Comparison of ENCODE assay signal across 13 cellular contexts in genomic region chr5:132417461-132417860, GRCh38. TPM values are rescaled to one million over a fixed set of nuclear protein-coding genes. Genes with fewer than 3 reads are reported as not detected.
DNase-seq lines count a peak whose midpoint lies in the region; ATAC-seq lines count a peak whose summit lies in the region.
"Had no signal": no experiment of that assay in that cellular context is flagged by ENCODE, and none has a peak within 500 bp of the region (broad histone marks: within the 10 kb centered on the region; RNA-seq: fewer than 3 reads in every experiment).

No MANE protein-coding gene starts in this region.

- peaks cover 0 to 15% of the 10 kb centered on the region in 2 experiments for H3K36me3 ChIP-seq in mesenchymal stem cell (ENCODE audit: control insufficient read depth in 1 of 2, insufficient read depth in 2 of 2, low read depth in 1 of 2, low read length in 2 of 2)

- no peak overlapping the region for H3K27ac ChIP-seq in mesenchymal stem cell (ENCODE audit: low read length, poor library complexity, severe bottlenecking)
- H3K27ac ChIP-seq in temporal lobe (ENCODE audit: low read depth, low read length) = peak overlapping the region; percentile 7

- POLR2A ChIA-PET in activated CD8-positive, alpha-beta T cell treated with anti-CD3 and anti-CD28 coated beads, Interleukin-2, amount 10 ng/mL, durations not matched to agents 7 days and 5 days (lab: Charles Lee) = interaction anchor here (0.9 to 6.2 kb wide), 9 partner anchors 8 to 80 kb away, joined by 3 to 93 read pairs (median 5); partner anchors contain the start of gene IRF1

- H2BK12ac ChIP-seq in mesenchymal stem cell (ENCODE audit: low read length in 2 of 2) = no peak overlapping the region

- no peak for ATAC-seq in activated CD8-positive, alpha-beta memory T cell treated with anti-CD3 and anti-CD28 coated beads, Interleukin-2, amount 10 ng/mL, durations not matched to agents 7 days and 5 days
- ATAC-seq in activated CD8-positive, alpha-beta T cell treated with anti-CD3 and anti-CD28 coated beads, Interleukin-2, amount 10 ng/mL, durations not matched to agents 7 days and 5 days = no peak
- ATAC-seq in HG03025 (IDR thresholded peaks at IDR 0.05; ENCODE audit: low FRiP score, unreplicated experiment) = no peak
- no peak for ATAC-seq in HG03520 (IDR thresholded peaks at IDR 0.05; ENCODE audit: unreplicated experiment)
- ATAC-seq: activated T-cell treated with anti-CD3 and anti-CD28 coated beads, Interleukin-2, amount 50 U/mL, for 72 hours; stimulated activated naive CD8-positive, alpha-beta T cell treated with anti-CD3 and anti-CD28 coated beads, Interleukin-15, amount 100 ng/mL, for 72 hours had no signal

- H3K4me2 ChIP-seq in mesenchymal stem cell (ENCODE audit: low read length, poor library complexity, severe bottlenecking) = no peak overlapping the region

- peak overlapping the region; percentile 25 for H3K27ac Mint-ChIP-seq in activated CD8-positive, alpha-beta memory T cell treated with anti-CD3 and anti-CD28 coated beads, Interleukin-2, amount 10 ng/mL, durations not matched to agents 7 days and 5 days
- peak overlapping the region; percentile 39 for H3K27ac Mint-ChIP-seq in activated CD8-positive, alpha-beta T cell treated with anti-CD3 and anti-CD28 coated beads, Interleukin-2, amount 10 ng/mL, durations not matched to agents 7 days and 5 days
- H3K27ac Mint-ChIP-seq: activated T-cell treated with anti-CD3 and anti-CD28 coated beads, Interleukin-2, amount 50 U/mL, for 72 hours had no signal

- no peak overlapping the region for H2BK120ac ChIP-seq in mesenchymal stem cell (ENCODE audit: low read depth, low read length)

- H3K4me3 ChIP-seq in mesenchymal stem cell (ENCODE audit: insufficient read depth in 1 of 2, low read depth in 1 of 2, low read length in 2 of 2) = no peak overlapping the region

- H3K9ac ChIP-seq in mesenchymal stem cell (ENCODE audit: low read length) = peak overlapping the region; percentile 52

- no peak overlapping the region for H4K91ac ChIP-seq in mesenchymal stem cell (ENCODE audit: low read length)

- H3K79me1 ChIP-seq in mesenchymal stem cell (replicated peaks; ENCODE audit: low read length, poor library complexity, severe bottlenecking) = peaks cover 3% of the 10 kb centered on the region

- H4K8ac ChIP-seq in mesenchymal stem cell (ENCODE audit: low read length) = no peak overlapping the region

- CTCF ChIA-PET in activated CD8-positive, alpha-beta memory T cell treated with anti-CD3 and anti-CD28 coated beads, Interleukin-2, amount 10 ng/mL, durations not matched to agents 7 days and 5 days (lab: Charles Lee) = interaction anchor here (0.7 to 3.1 kb wide), 11 partner anchors 9 to 83 kb away, joined by 3 to 16 read pairs (median 6); partner anchors contain the start of gene IRF1
- CTCF ChIA-PET in activated CD8-positive, alpha-beta T cell treated with anti-CD3 and anti-CD28 coated beads, Interleukin-2, amount 10 ng/mL, durations not matched to agents 7 days and 5 days (lab: Charles Lee) = interaction anchor here (1.0 to 2.8 kb wide), 9 partner anchors 11 to 83 kb away, joined by 3 to 15 read pairs (median 5); no protein-coding TSS in a partner anchor

- H3K27me3 Mint-ChIP-seq in activated CD8-positive, alpha-beta memory T cell treated with anti-CD3 and anti-CD28 coated beads, Interleukin-2, amount 10 ng/mL, durations not matched to agents 7 days and 5 days = no peaks in the 10 kb centered on the region
- no peaks in the 10 kb centered on the region for H3K27me3 Mint-ChIP-seq in activated CD8-positive, alpha-beta T cell treated with anti-CD3 and anti-CD28 coated beads, Interleukin-2, amount 10 ng/mL, durations not matched to agents 7 days and 5 days (ENCODE audit: low read depth)
- H3K27me3 Mint-ChIP-seq: stimulated activated naive CD8-positive, alpha-beta T cell treated with anti-CD3 and anti-CD28 coated beads, Interleukin-15, amount 100 ng/mL, for 72 hours had no signal

- H3K23ac ChIP-seq in mesenchymal stem cell (ENCODE audit: low read length in 2 of 2) = no peak overlapping the region

- no peak overlapping the region for H3K14ac ChIP-seq in mesenchymal stem cell (ENCODE audit: low read length in 2 of 2)

- H3K9me3 ChIP-seq in mesenchymal stem cell (ENCODE audit: control insufficient read depth, low read length) = no peaks in the 10 kb centered on the region

- no peaks in the 10 kb centered on the region for H3K9me3 Mint-ChIP-seq in activated CD8-positive, alpha-beta memory T cell treated with anti-CD3 and anti-CD28 coated beads, Interleukin-2, amount 10 ng/mL, durations not matched to agents 7 days and 5 days (ENCODE audit: low read depth)
- no peaks in the 10 kb centered on the region for H3K9me3 Mint-ChIP-seq in activated CD8-positive, alpha-beta T cell treated with anti-CD3 and anti-CD28 coated beads, Interleukin-2, amount 10 ng/mL, durations not matched to agents 7 days and 5 days (ENCODE audit: insufficient read depth)
- H3K9me3 Mint-ChIP-seq: activated T-cell treated with anti-CD3 and anti-CD28 coated beads, Interleukin-2, amount 50 U/mL, for 72 hours had no signal

- H3K4me1 ChIP-seq in mesenchymal stem cell (ENCODE audit: control insufficient read depth, insufficient read depth, low read depth, low read length) = peaks cover 13% of the 10 kb centered on the region

- no peak overlapping the region for H3K4me3 Mint-ChIP-seq in activated CD8-positive, alpha-beta memory T cell treated with anti-CD3 and anti-CD28 coated beads, Interleukin-2, amount 10 ng/mL, durations not matched to agents 7 days and 5 days
- no peak overlapping the region for H3K4me3 Mint-ChIP-seq in activated CD8-positive, alpha-beta T cell treated with anti-CD3 and anti-CD28 coated beads, Interleukin-2, amount 10 ng/mL, durations not matched to agents 7 days and 5 days
- H3K4me3 Mint-ChIP-seq: activated T-cell treated with anti-CD3 and anti-CD28 coated beads, Interleukin-2, amount 50 U/mL, for 72 hours; stimulated activated naive CD8-positive, alpha-beta T cell treated with anti-CD3 and anti-CD28 coated beads, Interleukin-15, amount 100 ng/mL, for 72 hours had no signal

- H2BK15ac ChIP-seq in mesenchymal stem cell (ENCODE audit: low read depth, poor library complexity, severe bottlenecking) = no peak overlapping the region

- no peak overlapping the region for H3K18ac ChIP-seq in mesenchymal stem cell (ENCODE audit: low read depth in 1 of 2, low read length in 2 of 2)

- H2BK5ac ChIP-seq in mesenchymal stem cell (ENCODE audit: low read depth, low read length, poor library complexity, severe bottlenecking) = no peak overlapping the region

- 96% methylated on average over 6 of the region's 6 CpGs for WGBS in mesenchymal stem cell

- H2AFZ ChIP-seq in mesenchymal stem cell (ENCODE audit: low read depth, low read length) = no peak overlapping the region

- H3K4ac ChIP-seq in mesenchymal stem cell (ENCODE audit: low read depth in 1 of 2, low read length in 2 of 2) = no peak overlapping the region

- peaks cover 69% of the 10 kb centered on the region for H3K36me3 Mint-ChIP-seq in activated CD8-positive, alpha-beta memory T cell treated with anti-CD3 and anti-CD28 coated beads, Interleukin-2, amount 10 ng/mL, durations not matched to agents 7 days and 5 days
- H3K36me3 Mint-ChIP-seq in activated CD8-positive, alpha-beta T cell treated with anti-CD3 and anti-CD28 coated beads, Interleukin-2, amount 10 ng/mL, durations not matched to agents 7 days and 5 days (ENCODE audit: low read depth) = peaks cover 74% of the 10 kb centered on the region

- H2AK5ac ChIP-seq in mesenchymal stem cell (ENCODE audit: low read length, severe bottlenecking) = no peak overlapping the region

- DNase-seq in activated CD8-positive, alpha-beta memory T cell treated with anti-CD3 and anti-CD28 coated beads, Interleukin-2, amount 10 ng/mL, durations not matched to agents 7 days and 5 days = no peak
- no peak for DNase-seq in activated CD8-positive, alpha-beta memory T cell treated with anti-CD3 and anti-CD28 coated beads, Interleukin-2, amount 50 U/mL, for 4 hours
- DNase-seq in activated CD8-positive, alpha-beta T cell treated with anti-CD3 and anti-CD28 coated beads, Interleukin-2, amount 10 ng/mL, durations not matched to agents 7 days and 5 days = no peak
- no peak for DNase-seq in mesenchymal stem cell
- DNase-seq in DMS53 treated with DMSO at 0.1 percent for 48 hours (lab: John Stamatoyannopoulos, UW; ENCODE audit: unreplicated experiment) = no peak
- DNase-seq: activated T-cell treated with anti-CD3 and anti-CD28 coated beads, Interleukin-2, amount 50 U/mL, for 72 hours; central memory CD4-positive, alpha-beta T cell; NCI-H2171 treated with DMSO at 0.1 percent for 48 hours; stimulated activated CD4-positive, alpha-beta T cell treated with anti-CD3 and anti-CD28 coated beads, Interleukin-4, amount 100 ng/mL, for 1 hour; stimulated activated naive CD8-positive, alpha-beta T cell treated with anti-CD3 and anti-CD28 coated beads, Interleukin-15, amount 100 ng/mL, for 72 hours had no signal

- H3K4me1 Mint-ChIP-seq in activated CD8-positive, alpha-beta memory T cell treated with anti-CD3 and anti-CD28 coated beads, Interleukin-2, amount 10 ng/mL, durations not matched to agents 7 days and 5 days = peaks cover 89% of the 10 kb centered on the region
- H3K4me1 Mint-ChIP-seq in activated CD8-positive, alpha-beta T cell treated with anti-CD3 and anti-CD28 coated beads, Interleukin-2, amount 10 ng/mL, durations not matched to agents 7 days and 5 days (ENCODE audit: low read depth) = peaks cover 90% of the 10 kb centered on the region

- no peaks in the 10 kb centered on the region for H3K27me3 ChIP-seq in mesenchymal stem cell (ENCODE audit: control insufficient read depth in 1 of 2, insufficient read depth in 1 of 2, low read length in 2 of 2)

RNA-seq across cellular contexts. Expression of gene SLC22A5, which starts 48.0 kb away (rescaled TPM):
- 1 to 10 TPM; 3.9 to 4.5 TPM for total RNA-seq in activated CD8-positive, alpha-beta memory T cell treated with anti-CD3 and anti-CD28 coated beads, Interleukin-2, amount 10 ng/mL, durations not matched to agents 7 days and 5 days
- total RNA-seq in activated CD8-positive, alpha-beta T cell treated with anti-CD3 and anti-CD28 coated beads, Interleukin-2, amount 10 ng/mL, durations not matched to agents 7 days and 5 days = 1 to 10 TPM; 2.2 to 3.5 TPM
- polyA plus RNA-seq in mesenchymal stem cell (2013, experiment 1 of 2) = 1.7 TPM
- 1.7 TPM for polyA plus RNA-seq in mesenchymal stem cell (2013, experiment 2 of 2)
- 6.1 TPM for total RNA-seq in temporal lobe
